8 cellular contexts compared by ENCODE assay signal in genomic region chr11:120400564-120401364, GRCh38.
A peak's percentile ranks its signal among the peaks of the same experiment; 100 is the strongest.
DNase-seq lines count a peak whose midpoint lies in the region; ATAC-seq and TF ChIP-seq lines count a peak whose summit lies in the region.

No MANE protein-coding gene starts in this region.

- no peak overlapping the region for H3K18ac ChIP-seq in neuronal stem cell (ENCODE audit: low read length)

- H3K4ac ChIP-seq in neuronal stem cell (ENCODE audit: low read length): no peak overlapping the region

- H3K27me3 ChIP-seq in OCI-LY3 (ENCODE audit: low read depth, low read length): peaks cover 12% of the 10 kb centered on the region; the same call in 1 of the 2 replicates
- no peaks in the 10 kb centered on the region for H3K27me3 ChIP-seq in neuronal stem cell (ENCODE audit: control insufficient read depth in 3 of 3, insufficient read depth in 3 of 3, low read depth in 1 of 3, low read length in 3 of 3)

- DNase-seq in GM12865 (ENCODE audit: low read depth) (peak; percentile 18), fibroblast of mammary gland (ENCODE audit: low read depth) (peak; percentile 99), retinal pigment epithelial cell (ENCODE audit: low read depth) (peak; percentile 96), NCI-H1092 (lab: John Stamatoyannopoulos, UW) (no peak), neuronal stem cell (ENCODE audit: low spot score) (no peak)

- H3K4me2 ChIP-seq in OCI-LY3 (ENCODE audit: low read length): peak overlapping the region; percentile 54
- no peak overlapping the region for H3K4me2 ChIP-seq in neuronal stem cell (ENCODE audit: insufficient read depth, low read length, poor library complexity, severe bottlenecking)

- no peak overlapping the region for H2BK120ac ChIP-seq in neuronal stem cell (ENCODE audit: low read depth, low read length)

- no peak overlapping the region for H2BK5ac ChIP-seq in neuronal stem cell (ENCODE audit: low read length)

- H2AFZ ChIP-seq in OCI-LY3 (ENCODE audit: low read depth, low read length): no peak overlapping the region
- H2AFZ ChIP-seq in neuronal stem cell (ENCODE audit: low read length): no peak overlapping the region

- H3K14ac ChIP-seq in neuronal stem cell (ENCODE audit: low read length): no peak overlapping the region

- H4K91ac ChIP-seq in neuronal stem cell (ENCODE audit: low read depth, low read length, poor library complexity): no peak overlapping the region

- no peak overlapping the region for H3K23ac ChIP-seq in neuronal stem cell (ENCODE audit: low read depth, low read length, poor library complexity)

- H4K8ac ChIP-seq in neuronal stem cell (ENCODE audit: low read depth, low read length): no peak overlapping the region

- H3K4me3 ChIP-seq in GM12865 (ENCODE audit: low read depth, low read length) (no peak overlapping the region), OCI-LY3 (ENCODE audit: low read length) (peak overlapping the region; percentile 34), fibroblast of mammary gland (ENCODE audit: control insufficient read depth, low read depth, low read length) (peak overlapping the region; percentile 47), retinal pigment epithelial cell (ENCODE audit: low read length) (peak overlapping the region; percentile 34), neuronal stem cell (ENCODE audit: low read length in 2 of 2) (no peak overlapping the region)

- no peak overlapping the region for H2BK12ac ChIP-seq in neuronal stem cell (ENCODE audit: low read length)

- H3K9me3 ChIP-seq in OCI-LY3 (ENCODE audit: insufficient read depth, low read length) (no peaks in the 10 kb centered on the region), neuronal stem cell (replicated peaks in 1 of 2; ENCODE audit: control insufficient read depth in 2 of 2, insufficient read depth in 1 of 2, low read depth in 1 of 2, low read length in 2 of 2) (peaks cover under 1 to 2% of the 10 kb centered on the region in 2 donors)

- no peaks in the 10 kb centered on the region for H3K36me3 ChIP-seq in OCI-LY3 (replicated peaks; ENCODE audit: low read depth, low read length)
- no peaks in the 10 kb centered on the region for H3K36me3 ChIP-seq in neuronal stem cell (replicated peaks in 1 of 2; ENCODE audit: control insufficient read depth in 2 of 2, insufficient read depth in 2 of 2, low read length in 2 of 2)

- H3K4me1 ChIP-seq in OCI-LY3 (ENCODE audit: low read length): peaks cover 26% of the 10 kb centered on the region
- peaks cover 3 to 14% of the 10 kb centered on the region in 2 donors for H3K4me1 ChIP-seq in neuronal stem cell (ENCODE audit: control insufficient read depth in 2 of 2, insufficient read depth in 1 of 2, low read depth in 1 of 2, low read length in 2 of 2)

- H3K27ac ChIP-seq in OCI-LY3 (ENCODE audit: low read length) (no peak overlapping the region), neuronal stem cell (replicated peaks; ENCODE audit: low read length) (no peak overlapping the region)

- H3K9ac ChIP-seq in OCI-LY3 (ENCODE audit: low read length): no peak overlapping the region
- H3K9ac ChIP-seq in neuronal stem cell (ENCODE audit: low read depth, low read length, poor library complexity): no peak overlapping the region

- TF ChIP-seq CTCF in GM12865 (IDR thresholded peaks at IDR 0.05; ENCODE audit: insufficient read depth, low read depth, low read length, missing control alignments) (no peak), OCI-LY3 (IDR thresholded peaks at IDR 0.05; ENCODE audit: low read depth, low read length) (no peak), fibroblast of mammary gland (conservative IDR thresholded peaks at IDR 0.05; ENCODE audit: control insufficient read depth, insufficient read depth, low read depth, low read length) (no peak), retinal pigment epithelial cell (conservative IDR thresholded peaks at IDR 0.05; ENCODE audit: low read depth, low read length) (no peak)

- peaks cover 52% of the 10 kb centered on the region for H4K20me1 ChIP-seq in OCI-LY3 (ENCODE audit: insufficient read depth, low read length)

- no peak for ATAC-seq in GM21529 (IDR thresholded peaks at IDR 0.05; ENCODE audit: unreplicated experiment)
- ATAC-seq in HG03025 (IDR thresholded peaks at IDR 0.05; ENCODE audit: low FRiP score, unreplicated experiment): no peak

- H2BK15ac ChIP-seq in neuronal stem cell (ENCODE audit: low read length): no peak overlapping the region

- H3K79me1 ChIP-seq in neuronal stem cell (ENCODE audit: low read depth, low read length): peaks cover 1% of the 10 kb centered on the region

- peaks cover 6% of the 10 kb centered on the region; the same call in 1 of the 2 replicates for H3K79me2 ChIP-seq in OCI-LY3 (ENCODE audit: low read length)

- H2AK5ac ChIP-seq in neuronal stem cell (ENCODE audit: low read depth, low read length): no peak overlapping the region

- no CpG with 5 or more reads among the region's 7 CpGs for WGBS in neuronal stem cell (ENCODE audit: extremely low coverage in 2 of 2, insufficient read length in 2 of 2, insufficient replicate concordance in 1 of 2), 2 donors

Comparison
In these comparisons a context has a peak if more than half of its experiments do, and no peak if none do; other contexts are left out.
1. DNase-seq: peak in GM12865 (single experiment), fibroblast of mammary gland (single experiment) and retinal pigment epithelial cell (single experiment); none in NCI-H1092 (single experiment) and neuronal stem cell (single experiment).
2. H3K4me3 ChIP-seq: peak in OCI-LY3 (single experiment), fibroblast of mammary gland (single experiment) and retinal pigment epithelial cell (single experiment); none in GM12865 (single experiment) and neuronal stem cell (0 of 2).